Comparison of ENCODE assay signal across 8 cellular contexts in the genomic region with DNA sequence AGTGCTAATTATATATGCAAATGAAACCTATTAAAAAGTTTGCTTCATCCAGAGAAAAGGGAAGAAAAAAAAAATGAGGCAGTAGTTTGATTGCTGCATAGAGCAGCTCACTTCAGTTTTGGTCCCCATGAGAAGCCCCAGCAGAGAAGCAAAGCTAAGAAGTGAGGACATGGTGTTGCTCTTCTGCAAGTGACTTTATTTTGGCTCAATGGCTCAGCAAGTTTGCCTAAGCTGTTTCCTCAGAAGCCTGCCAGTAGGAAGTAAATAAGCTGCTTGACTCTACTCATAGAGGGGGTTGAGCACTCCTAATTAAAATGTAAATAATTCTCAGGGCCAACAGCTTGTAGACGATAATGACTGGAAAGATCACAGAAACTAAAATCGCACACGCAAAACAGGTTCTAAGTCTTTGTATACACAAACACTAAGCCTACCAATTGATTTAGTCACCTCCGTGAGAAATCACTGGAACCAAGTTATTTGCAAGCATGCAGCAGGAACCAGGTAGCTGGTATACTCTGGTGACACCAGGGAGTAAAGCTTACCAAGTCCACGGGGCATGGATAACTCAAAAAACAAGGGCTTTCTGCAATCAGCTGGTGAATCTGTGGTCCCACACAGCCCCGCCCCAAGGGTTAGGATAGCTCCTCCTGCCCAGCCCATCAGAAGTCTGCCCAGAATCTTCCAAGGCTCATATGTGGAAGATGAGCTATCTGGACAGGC. TPM values are rescaled to one million over a fixed set of nuclear protein-coding genes. Genes with fewer than 3 reads are reported as not detected.
DNase-seq lines count a peak whose midpoint lies in the region; ATAC-seq lines count a peak whose summit lies in the region.

No MANE protein-coding gene starts in this region.

- H3K36me3 ChIP-seq in mesendoderm (ENCODE audit: control insufficient read depth, insufficient read depth, low read length): no peaks in the 10 kb centered on the region

- H3K4me1 Mint-ChIP-seq in activated T-cell treated with anti-CD3 and anti-CD28 coated beads, Interleukin-2, amount 50 U/mL, for 72 hours (ENCODE audit: low read depth): peaks cover 81% of the 10 kb centered on the region

- no peak overlapping the region for H4K5ac ChIP-seq in mesendoderm (ENCODE audit: low read length)

- H3K23ac ChIP-seq in mesendoderm (ENCODE audit: low read length): no peak overlapping the region

- no peak for DNase-seq in Right ventricle myocardium inferior (ENCODE audit: missing footprints)
- DNase-seq in cardiac septum (ENCODE audit: low spot score): no peak
- DNase-seq in activated T-cell treated with anti-CD3 and anti-CD28 coated beads, Interleukin-2, amount 50 U/mL, for 72 hours: no peak
- peak; percentile 32 for DNase-seq in mesendoderm
- no peak for DNase-seq in kidney glomerular epithelial cell (lab: John Stamatoyannopoulos, UW)
- DNase-seq in NAMALWA (ENCODE audit: low spot score): no peak
- DNase-seq in NK-92 (lab: John Stamatoyannopoulos, UW; ENCODE audit: unreplicated experiment): no peak

- H3K4me3 Mint-ChIP-seq in activated T-cell treated with anti-CD3 and anti-CD28 coated beads, Interleukin-2, amount 50 U/mL, for 72 hours: peak overlapping the region; percentile 71 to 99

- no peaks in the 10 kb centered on the region for H3K27me3 ChIP-seq in mesendoderm (ENCODE audit: insufficient read depth, low read length, poor library complexity)

- H2AK5ac ChIP-seq in mesendoderm (ENCODE audit: low read length): no peak overlapping the region

- H3K4me1 ChIP-seq in mesendoderm (ENCODE audit: control insufficient read depth, low read depth, low read length): peaks cover 6% of the 10 kb centered on the region

- peak overlapping the region; percentile 99 for H3K27ac Mint-ChIP-seq in activated T-cell treated with anti-CD3 and anti-CD28 coated beads, Interleukin-2, amount 50 U/mL, for 72 hours

- no peak overlapping the region for H3K56ac ChIP-seq in mesendoderm (ENCODE audit: low read length)

- peak overlapping the region; percentile 41 for H3K27ac ChIP-seq in mesendoderm (ENCODE audit: low read depth, low read length)

- intact Hi-C loops in Right ventricle myocardium inferior (cut with DNase I): no loop called here
- intact Hi-C loops in cardiac septum (cut with DNase I): no loop called here

- no peaks in the 10 kb centered on the region for H3K27me3 Mint-ChIP-seq in activated T-cell treated with anti-CD3 and anti-CD28 coated beads, Interleukin-2, amount 50 U/mL, for 72 hours (ENCODE audit: low read depth)

- no peak overlapping the region for H2BK5ac ChIP-seq in mesendoderm (ENCODE audit: low read length)

- no peaks in the 10 kb centered on the region for H3K79me1 ChIP-seq in mesendoderm (ENCODE audit: low read length)

- peaks cover 0 to 2% of the 10 kb centered on the region in 2 donors for H3K36me3 Mint-ChIP-seq in activated T-cell treated with anti-CD3 and anti-CD28 coated beads, Interleukin-2, amount 50 U/mL, for 72 hours (ENCODE audit: insufficient read depth in 2 of 2)

- H3K4me3 ChIP-seq in mesendoderm (ENCODE audit: low read length): no peak overlapping the region

- no peak overlapping the region for H2BK15ac ChIP-seq in mesendoderm (replicated peaks; ENCODE audit: low read depth)

- no peaks in the 10 kb centered on the region for H3K79me2 ChIP-seq in mesendoderm (ENCODE audit: control insufficient read depth, insufficient read depth, low read length)

- WGBS in mesendoderm (ENCODE audit: extremely low coverage, insufficient coverage, low lambda C conversion rate): no CpG with 5 or more reads among the region's 6 CpGs

- H3K9me3 Mint-ChIP-seq in activated T-cell treated with anti-CD3 and anti-CD28 coated beads, Interleukin-2, amount 50 U/mL, for 72 hours: no peaks in the 10 kb centered on the region

- no peak overlapping the region for H3K9ac ChIP-seq in mesendoderm (ENCODE audit: low read length)

- no peak overlapping the region for H3K4ac ChIP-seq in mesendoderm (ENCODE audit: low read depth, low read length)

- ATAC-seq in Right ventricle myocardium inferior: peak; percentile 50
- peak; percentile 20 for ATAC-seq in HG03175 (IDR thresholded peaks at IDR 0.05; ENCODE audit: unreplicated experiment)
- peak; percentile 17 to 36 for ATAC-seq in activated T-cell treated with anti-CD3 and anti-CD28 coated beads, Interleukin-2, amount 50 U/mL, for 72 hours (replicated peaks in 1 of 2)

- H2BK120ac ChIP-seq in mesendoderm (ENCODE audit: low read depth, low read length): no peak overlapping the region

- H4K8ac ChIP-seq in mesendoderm (ENCODE audit: low read depth, low read length): no peak overlapping the region

- H3K4me2 ChIP-seq in mesendoderm (ENCODE audit: low read length): no peak overlapping the region

- H3K18ac ChIP-seq in mesendoderm (ENCODE audit: low read length): peak overlapping the region; percentile 14

RNA-seq across cellular contexts. Expression of a gene that starts 39.7 kb away (rescaled TPM):
- 5.1 TPM for total RNA-seq in Right ventricle myocardium inferior
- 6.6 TPM for total RNA-seq in cardiac septum
- 10 to 100 TPM; 94.1 to 98.6 TPM for total RNA-seq in activated T-cell treated with anti-CD3 and anti-CD28 coated beads, Interleukin-2, amount 50 U/mL, for 72 hours
- 2.7 TPM for polyA plus RNA-seq in mesendoderm (2013, experiment 1 of 2)
- 2.9 TPM for polyA plus RNA-seq in mesendoderm (2013, experiment 2 of 2)

Comparison
In these comparisons a context has a peak if more than half of its experiments do, and no peak if none do; other contexts are left out.
1. RNA of a gene that starts 39.7 kb away (total RNA-seq): 94.1 to 98.6 TPM in activated T-cell treated with anti-CD3 and anti-CD28 coated beads, Interleukin-2, amount 50 U/mL, for 72 hours; 6.6 TPM in cardiac septum (single experiment) and 5.1 TPM in Right ventricle myocardium inferior (single experiment); every median in the first group is over 10 times any median in the second.
2. Peak in every context shown above with its lines, with median percentiles within 50 percentile points of each other: ATAC-seq.